ENCODE assay signal across 8 cellular contexts in the genomic region with DNA sequence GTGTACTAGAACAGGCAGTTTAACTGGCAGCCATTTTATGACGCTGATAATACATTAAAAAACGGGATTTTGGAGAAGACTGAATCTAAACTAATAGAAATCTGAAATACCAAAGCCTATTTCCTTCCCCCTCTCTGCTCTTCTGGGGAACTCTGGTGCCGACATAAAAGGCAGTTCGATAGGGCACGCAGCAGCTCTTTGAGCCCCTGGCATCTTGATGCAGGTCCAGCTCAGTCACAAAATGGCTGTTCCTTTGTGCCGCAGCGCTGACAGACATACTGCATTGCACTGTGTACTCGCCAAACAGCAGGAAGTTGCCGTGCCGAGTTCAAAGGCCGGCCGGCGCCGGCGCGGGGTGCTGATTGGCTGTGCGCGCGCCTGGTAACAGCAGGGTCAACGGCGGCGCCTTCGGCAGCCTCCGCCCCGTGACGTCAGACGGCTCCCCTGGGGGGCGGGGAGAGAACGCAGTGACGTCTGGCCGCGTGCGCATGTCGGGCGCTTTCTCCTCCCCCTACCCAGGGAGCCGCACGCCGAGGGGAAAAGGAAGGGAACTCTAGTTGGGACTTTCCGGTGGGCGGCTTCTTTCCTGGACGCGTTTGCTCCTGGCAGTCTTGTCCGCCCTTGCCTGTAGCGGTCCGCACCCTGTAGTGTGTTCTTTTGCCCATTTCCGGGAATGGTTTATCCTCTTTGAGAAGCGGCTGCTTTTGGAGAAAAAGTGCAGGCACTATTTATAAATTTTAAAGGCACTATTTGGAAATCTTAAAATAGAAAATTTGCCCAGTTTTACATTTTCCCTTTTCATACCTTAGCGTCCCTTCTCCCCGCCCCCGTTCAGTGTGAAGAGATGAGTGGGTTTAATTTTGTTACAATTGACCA. TPM values are rescaled to one million over a fixed set of nuclear protein-coding genes. Genes with fewer than 3 reads are reported as not detected.
DNase-seq lines count a peak whose midpoint lies in the region; ATAC-seq and TF ChIP-seq lines count a peak whose summit lies in the region.

No MANE protein-coding gene starts in this region.

- under 1% methylated on average over 48 of the region's 50 CpGs for WGBS in smooth muscle cell (ENCODE audit: low lambda C conversion rate)

- peak; percentile 85 for TF ChIP-seq POLR2A in GM18951 (IDR thresholded peaks at IDR 0.05; ENCODE audit: extremely low read depth, insufficient read depth, insufficient read length)

- no peaks in the 10 kb centered on the region for H3K9me3 ChIP-seq in smooth muscle cell (replicated peaks; ENCODE audit: low read depth)

- peak overlapping the region; percentile 41 to 70 for H3K4me3 ChIP-seq in cardiac fibroblast (replicated peaks in 1 of 2; ENCODE audit: low read depth in 2 of 2, low read length in 2 of 2)
- H3K4me3 ChIP-seq in smooth muscle cell, result peak overlapping the region; percentile 93

- TF ChIP-seq CTCF in WTC11 (IDR thresholded peaks at IDR 0.05), result no peak
- TF ChIP-seq CTCF in cardiac fibroblast (IDR thresholded peaks at IDR 0.05; ENCODE audit: low read depth, low read length), result no peak
- no peak for TF ChIP-seq CTCF in smooth muscle cell (IDR thresholded peaks at IDR 0.05; ENCODE audit: borderline replicate concordance, insufficient read depth, poor library complexity, severe bottlenecking)

- ATAC-seq in HG03175 (IDR thresholded peaks at IDR 0.05; ENCODE audit: unreplicated experiment) (peak; percentile 80), WTC11 (peak; percentile 86)

- H3K4me1 ChIP-seq in smooth muscle cell (ENCODE audit: low read depth), result peaks cover 55% of the 10 kb centered on the region

- no peak overlapping the region for H2AFZ ChIP-seq in smooth muscle cell (ENCODE audit: low read depth)

- peaks cover 28% of the 10 kb centered on the region for H4K20me1 ChIP-seq in smooth muscle cell (ENCODE audit: low read depth)

- H3K4me1 Mint-ChIP-seq in WTC11, result peaks cover 51% of the 10 kb centered on the region
- peaks cover 72 to 83% of the 10 kb centered on the region in 2 donors for H3K4me1 Mint-ChIP-seq in immature natural killer cell

- H3K27me3 Mint-ChIP-seq in WTC11 (ENCODE audit: low read depth) (no peaks in the 10 kb centered on the region; the same call in 1 of the 2 replicates), immature natural killer cell (ENCODE audit: low read depth in 3 of 3) (peaks cover 14 to 26% (median 24%) of the 10 kb centered on the region in 3 donors)

- DNase-seq in AG08396 (ENCODE audit: low spot score) (peak; percentile 92), NCI-H2227 treated with DMSO at 0.1 percent for 48 hours (lab: John Stamatoyannopoulos, UW) (peak; percentile 95), WTC11 (ENCODE audit: low spot score) (peak; percentile 99), cardiac fibroblast (ENCODE audit: low read depth in 2 of 2) (peak; percentile 99 to 100), immature natural killer cell (peak; percentile 99), smooth muscle cell (lab: John Stamatoyannopoulos, UW; ENCODE audit: unreplicated experiment) (peak; percentile 97)

- H3K4me3 Mint-ChIP-seq in WTC11 (peak overlapping the region; percentile 95), immature natural killer cell (peak overlapping the region; percentile 90 to 100 (median 99))

- H3K36me3 ChIP-seq in smooth muscle cell (ENCODE audit: low read depth), result no peaks in the 10 kb centered on the region

- no peaks in the 10 kb centered on the region for H3K27me3 ChIP-seq in smooth muscle cell (ENCODE audit: low read depth)

- H3K9me3 Mint-ChIP-seq in WTC11 (peaks cover 4% of the 10 kb centered on the region), immature natural killer cell (no peaks in the 10 kb centered on the region)

- peak overlapping the region; percentile 100 for H3K27ac Mint-ChIP-seq in WTC11
- peak overlapping the region; percentile 98 to 100 (median 100) for H3K27ac Mint-ChIP-seq in immature natural killer cell

- POLR2A ChIA-PET in WTC11 (lab: Charles Lee), result interaction anchor here (0.5 to 5.2 kb wide), 11 partner anchors 9 to 107 kb away, joined by 3 to 226 read pairs (median 6); no protein-coding TSS in a partner anchor

- in situ Hi-C loops in GM18951 (cut with MboI; ENCODE audit: low sequenced_read_pairs, unreplicated experiment), result no loop called here

- H3K4me2 ChIP-seq in smooth muscle cell, result peak overlapping the region; percentile 98

- H3K36me3 Mint-ChIP-seq in WTC11 (peaks cover 27% of the 10 kb centered on the region), immature natural killer cell (peaks cover 4 to 11% (median 7%) of the 10 kb centered on the region in 3 donors)

- H3K79me2 ChIP-seq in smooth muscle cell (ENCODE audit: low read depth), result peaks cover 94% of the 10 kb centered on the region

- CTCF ChIA-PET in WTC11 (lab: Charles Lee), result interaction anchor here (0.7 to 1.2 kb wide), 4 partner anchors 14 to 124 kb away, joined by 3 to 8 read pairs (median 4); no protein-coding TSS in a partner anchor

- peak overlapping the region; percentile 100 for H3K27ac ChIP-seq in smooth muscle cell (ENCODE audit: low read depth)

- peaks cover 54% of the 10 kb centered on the region for H3F3A ChIP-seq in smooth muscle cell (ENCODE audit: low read depth)

- peak overlapping the region; percentile 97 for H3K9ac ChIP-seq in smooth muscle cell (ENCODE audit: low read depth)

TF ChIP-seq in WTC11, 78 proteins besides CTCF, POLR2A, EP300 and RAD21 (continues in another document):
- peak; percentile 89; the same call in 1 of the 2 replicates for TF ChIP-seq CBFB (CRISPR knock-in tag; IDR thresholded peaks at IDR 0.05; ENCODE audit: low read depth)
- peak; percentile 97 for TF ChIP-seq ZBTB21 (CRISPR knock-in tag; IDR thresholded peaks at IDR 0.05; ENCODE audit: borderline replicate concordance)
- no peak for TF ChIP-seq RELA (CRISPR knock-in tag; IDR thresholded peaks at IDR 0.05; ENCODE audit: borderline replicate concordance)
- TF ChIP-seq TEAD4 (CRISPR knock-in tag; IDR thresholded peaks at IDR 0.05), result no peak
- TF ChIP-seq ESRRA (CRISPR knock-in tag; IDR thresholded peaks at IDR 0.05; ENCODE audit: borderline replicate concordance), result no peak
- TF ChIP-seq, protein P1, sequence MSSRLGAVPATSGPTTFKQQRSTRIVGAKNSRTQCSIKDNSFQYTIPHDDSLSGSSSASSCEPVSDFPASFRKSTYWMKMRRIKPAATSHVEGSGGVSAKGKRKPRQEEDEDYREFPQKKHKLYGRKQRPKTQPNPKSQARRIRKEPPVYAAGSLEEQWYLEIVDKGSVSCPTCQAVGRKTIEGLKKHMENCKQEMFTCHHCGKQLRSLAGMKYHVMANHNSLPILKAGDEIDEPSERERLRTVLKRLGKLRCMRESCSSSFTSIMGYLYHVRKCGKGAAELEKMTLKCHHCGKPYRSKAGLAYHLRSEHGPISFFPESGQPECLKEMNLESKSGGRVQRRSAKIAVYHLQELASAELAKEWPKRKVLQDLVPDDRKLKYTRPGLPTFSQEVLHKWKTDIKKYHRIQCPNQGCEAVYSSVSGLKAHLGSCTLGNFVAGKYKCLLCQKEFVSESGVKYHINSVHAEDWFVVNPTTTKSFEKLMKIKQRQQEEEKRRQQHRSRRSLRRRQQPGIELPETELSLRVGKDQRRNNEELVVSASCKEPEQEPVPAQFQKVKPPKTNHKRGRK (CRISPR knock-in tag; IDR thresholded peaks at IDR 0.05; ENCODE audit: borderline replicate concordance), result no peak
- TF ChIP-seq, protein P2, sequence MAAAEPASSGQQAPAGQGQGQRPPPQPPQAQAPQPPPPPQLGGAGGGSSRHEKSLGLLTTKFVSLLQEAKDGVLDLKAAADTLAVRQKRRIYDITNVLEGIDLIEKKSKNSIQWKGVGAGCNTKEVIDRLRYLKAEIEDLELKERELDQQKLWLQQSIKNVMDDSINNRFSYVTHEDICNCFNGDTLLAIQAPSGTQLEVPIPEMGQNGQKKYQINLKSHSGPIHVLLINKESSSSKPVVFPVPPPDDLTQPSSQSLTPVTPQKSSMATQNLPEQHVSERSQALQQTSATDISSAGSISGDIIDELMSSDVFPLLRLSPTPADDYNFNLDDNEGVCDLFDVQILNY (CRISPR knock-in tag; IDR thresholded peaks at IDR 0.05), result peak; percentile 80
- no peak for TF ChIP-seq JAZF1 (CRISPR knock-in tag; IDR thresholded peaks at IDR 0.05)
- TF ChIP-seq, protein P3, sequence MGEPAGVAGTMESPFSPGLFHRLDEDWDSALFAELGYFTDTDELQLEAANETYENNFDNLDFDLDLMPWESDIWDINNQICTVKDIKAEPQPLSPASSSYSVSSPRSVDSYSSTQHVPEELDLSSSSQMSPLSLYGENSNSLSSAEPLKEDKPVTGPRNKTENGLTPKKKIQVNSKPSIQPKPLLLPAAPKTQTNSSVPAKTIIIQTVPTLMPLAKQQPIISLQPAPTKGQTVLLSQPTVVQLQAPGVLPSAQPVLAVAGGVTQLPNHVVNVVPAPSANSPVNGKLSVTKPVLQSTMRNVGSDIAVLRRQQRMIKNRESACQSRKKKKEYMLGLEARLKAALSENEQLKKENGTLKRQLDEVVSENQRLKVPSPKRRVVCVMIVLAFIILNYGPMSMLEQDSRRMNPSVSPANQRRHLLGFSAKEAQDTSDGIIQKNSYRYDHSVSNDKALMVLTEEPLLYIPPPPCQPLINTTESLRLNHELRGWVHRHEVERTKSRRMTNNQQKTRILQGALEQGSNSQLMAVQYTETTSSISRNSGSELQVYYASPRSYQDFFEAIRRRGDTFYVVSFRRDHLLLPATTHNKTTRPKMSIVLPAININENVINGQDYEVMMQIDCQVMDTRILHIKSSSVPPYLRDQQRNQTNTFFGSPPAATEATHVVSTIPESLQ (CRISPR knock-in tag; IDR thresholded peaks at IDR 0.05), result no peak
- TF ChIP-seq OVOL2 (CRISPR knock-in tag; IDR thresholded peaks at IDR 0.05; ENCODE audit: borderline replicate concordance), result no peak
- TF ChIP-seq, protein P4, sequence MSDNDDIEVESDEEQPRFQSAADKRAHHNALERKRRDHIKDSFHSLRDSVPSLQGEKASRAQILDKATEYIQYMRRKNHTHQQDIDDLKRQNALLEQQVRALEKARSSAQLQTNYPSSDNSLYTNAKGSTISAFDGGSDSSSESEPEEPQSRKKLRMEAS (CRISPR knock-in tag; IDR thresholded peaks at IDR 0.05), result peak; percentile 88
- TF ChIP-seq, protein P5, sequence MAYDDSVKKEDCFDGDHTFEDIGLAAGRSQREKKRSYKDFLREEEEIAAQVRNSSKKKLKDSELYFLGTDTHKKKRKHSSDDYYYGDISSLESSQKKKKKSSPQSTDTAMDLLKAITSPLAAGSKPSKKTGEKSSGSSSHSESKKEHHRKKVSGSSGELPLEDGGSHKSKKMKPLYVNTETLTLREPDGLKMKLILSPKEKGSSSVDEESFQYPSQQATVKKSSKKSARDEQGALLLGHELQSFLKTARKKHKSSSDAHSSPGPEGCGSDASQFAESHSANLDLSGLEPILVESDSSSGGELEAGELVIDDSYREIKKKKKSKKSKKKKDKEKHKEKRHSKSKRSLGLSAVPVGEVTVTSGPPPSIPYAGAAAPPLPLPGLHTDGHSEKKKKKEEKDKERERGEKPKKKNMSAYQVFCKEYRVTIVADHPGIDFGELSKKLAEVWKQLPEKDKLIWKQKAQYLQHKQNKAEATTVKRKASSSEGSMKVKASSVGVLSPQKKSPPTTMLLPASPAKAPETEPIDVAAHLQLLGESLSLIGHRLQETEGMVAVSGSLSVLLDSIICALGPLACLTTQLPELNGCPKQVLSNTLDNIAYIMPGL (CRISPR knock-in tag; IDR thresholded peaks at IDR 0.05), result peak; percentile 85

RNA-seq across cellular contexts. Expression of a gene that starts 4.1 kb away (rescaled TPM):
- 75.8 to 101 TPM (median 87.6 TPM) in 3 replicates for total RNA-seq in WTC11 (2021)
- 10 to 100 TPM; 24.7 to 77.7 (median 36.9) TPM for polyA plus RNA-seq in immature natural killer cell
- total RNA-seq in smooth muscle cell, result 99.2 and 132 TPM in 2 replicates
- 64.4 and 81.6 TPM in 2 replicates for polyA plus RNA-seq in smooth muscle cell

Comparison
In these comparisons a context has a peak if more than half of its experiments do, and no peak if none do; other contexts are left out.
1. Peak in every context shown above with its lines: DNase-seq, ATAC-seq, H3K4me3 ChIP-seq and H3K27ac ChIP-seq.